8 cellular contexts compared by ENCODE assay signal in genomic region chr10:114879541-114880158, GRCh38. TPM values are rescaled to one million over a fixed set of nuclear protein-coding genes. Genes with fewer than 3 reads are reported as not detected.
A peak's percentile ranks its signal among the peaks of the same experiment; 100 is the strongest.
DNase-seq lines count a peak whose midpoint lies in the region; ATAC-seq and TF ChIP-seq lines count a peak whose summit lies in the region.

No MANE protein-coding gene starts in this region.

- POLR2A ChIA-PET in CD8-positive, alpha-beta memory T cell (lab: Charles Lee), result no interaction called here

- H3K9me3 Mint-ChIP-seq in CD8-positive, alpha-beta memory T cell, result no peaks in the 10 kb centered on the region
- no peaks in the 10 kb centered on the region for H3K9me3 Mint-ChIP-seq in chondrocyte (ENCODE audit: low read depth)
- H3K9me3 Mint-ChIP-seq in nephron progenitor cell, result no peaks in the 10 kb centered on the region

- no peaks in the 10 kb centered on the region for H3K9me3 ChIP-seq in CD8-positive, alpha-beta memory T cell (ENCODE audit: low read length)

- no peak overlapping the region for H3K27ac ChIP-seq in CD8-positive, alpha-beta memory T cell (ENCODE audit: low read depth, low read length)

- CTCF ChIA-PET in CD8-positive, alpha-beta memory T cell (lab: Charles Lee), result interaction anchor here (1.1 to 1.6 kb wide), 4 partner anchors 14 to 576 kb away, joined by 3 to 5 read pairs (median 4); no protein-coding TSS in a partner anchor

- H3K4me3 ChIP-seq in CD8-positive, alpha-beta memory T cell (ENCODE audit: low read length), result no peak overlapping the region

- peak; percentile 64 for ATAC-seq in HG03196 (IDR thresholded peaks at IDR 0.05; ENCODE audit: unreplicated experiment)

- H3K4me1 Mint-ChIP-seq in CD8-positive, alpha-beta memory T cell, result peaks cover 12% of the 10 kb centered on the region in 3 donors
- H3K4me1 Mint-ChIP-seq in chondrocyte (ENCODE audit: low read depth), result peaks cover 54% of the 10 kb centered on the region
- H3K4me1 Mint-ChIP-seq in nephron progenitor cell, result peaks cover 87% of the 10 kb centered on the region

- DNase-seq in CD8-positive, alpha-beta memory T cell, result peak in 3 of 5 donors; percentile 1 to 25 (median 10)
- DNase-seq in GM19238 (ENCODE audit: insufficient read length, low spot score), result peak; percentile 30
- DNase-seq in SW480 (ENCODE audit: low spot score), result peak; percentile 13
- no peak for DNase-seq in chondrocyte (ENCODE audit: low spot score)
- peak; percentile 53 for DNase-seq in nephron progenitor cell
- no peak for DNase-seq in globus pallidus (ENCODE audit: low spot score)
- DNase-seq in COLO829 (ENCODE audit: low spot score), result no peak

- H3K36me3 ChIP-seq in CD8-positive, alpha-beta memory T cell (ENCODE audit: insufficient read depth, low read length), result no peaks in the 10 kb centered on the region

- H3K27me3 Mint-ChIP-seq in CD8-positive, alpha-beta memory T cell, result peaks cover 29 to 48% of the 10 kb centered on the region in 2 donors
- H3K27me3 Mint-ChIP-seq in chondrocyte (ENCODE audit: low read depth) (no peaks in the 10 kb centered on the region), nephron progenitor cell (ENCODE audit: low read depth, poor library complexity) (peaks cover 5% of the 10 kb centered on the region)

- H3K27me3 ChIP-seq in CD8-positive, alpha-beta memory T cell (ENCODE audit: insufficient read depth, low read length, poor library complexity, severe bottlenecking), result no peaks in the 10 kb centered on the region

- H3K27ac Mint-ChIP-seq in CD8-positive, alpha-beta memory T cell, result peak overlapping the region in 1 of 8 donors; percentile 31
- H3K27ac Mint-ChIP-seq in chondrocyte (ENCODE audit: unreplicated experiment) (no peak overlapping the region), nephron progenitor cell (peak overlapping the region; percentile 12)

- H3K4me3 Mint-ChIP-seq in CD8-positive, alpha-beta memory T cell, result peak overlapping the region in 1 of 7 donors; percentile 7
- H3K4me3 Mint-ChIP-seq in chondrocyte (ENCODE audit: unreplicated experiment), result no peak overlapping the region
- no peak overlapping the region for H3K4me3 Mint-ChIP-seq in nephron progenitor cell

- no peaks in the 10 kb centered on the region for H3K4me1 ChIP-seq in CD8-positive, alpha-beta memory T cell (ENCODE audit: insufficient read depth, low read length)

- H3K36me3 Mint-ChIP-seq in CD8-positive, alpha-beta memory T cell, result no peaks in the 10 kb centered on the region
- H3K36me3 Mint-ChIP-seq in chondrocyte (ENCODE audit: low read depth) (no peaks in the 10 kb centered on the region), nephron progenitor cell (ENCODE audit: low read depth) (no peaks in the 10 kb centered on the region)

- TF ChIP-seq CTCF in chondrocyte (IDR thresholded peaks at IDR 0.05), result peak; percentile 77
- peak; percentile 56 for TF ChIP-seq CTCF in nephron progenitor cell (IDR thresholded peaks at IDR 0.05)

RNA-seq across cellular contexts. Expression of gene FHIP2A, which starts 58.1 kb away (rescaled TPM):
- total RNA-seq in CD8-positive, alpha-beta memory T cell, result 10 to 100 TPM; 20.0 to 23.2 TPM
- polyA plus RNA-seq in CD8-positive, alpha-beta memory T cell, result 11.6 TPM
- 43.7 to 52.4 TPM (median 48.2 TPM) in 3 replicates for total RNA-seq in chondrocyte

RNA-seq across cellular contexts. Expression of gene TRUB1, which starts 58.3 kb away (rescaled TPM):
- 10 to 100 TPM; 15.7 to 20.0 TPM for total RNA-seq in CD8-positive, alpha-beta memory T cell
- polyA plus RNA-seq in CD8-positive, alpha-beta memory T cell, result 10.2 TPM
- 18.7 to 23.7 TPM (median 20.2 TPM) in 3 replicates for total RNA-seq in chondrocyte

Comparison
In these comparisons a context has a peak if more than half of its experiments do, and no peak if none do; other contexts are left out.
1. DNase-seq: peak in CD8-positive, alpha-beta memory T cell (3 of 5), GM19238 (single experiment), SW480 (single experiment) and nephron progenitor cell (single experiment); none in chondrocyte (single experiment), globus pallidus (single experiment) and COLO829 (single experiment).